1 cellular context compared by ENCODE assay signal in the genomic region with DNA sequence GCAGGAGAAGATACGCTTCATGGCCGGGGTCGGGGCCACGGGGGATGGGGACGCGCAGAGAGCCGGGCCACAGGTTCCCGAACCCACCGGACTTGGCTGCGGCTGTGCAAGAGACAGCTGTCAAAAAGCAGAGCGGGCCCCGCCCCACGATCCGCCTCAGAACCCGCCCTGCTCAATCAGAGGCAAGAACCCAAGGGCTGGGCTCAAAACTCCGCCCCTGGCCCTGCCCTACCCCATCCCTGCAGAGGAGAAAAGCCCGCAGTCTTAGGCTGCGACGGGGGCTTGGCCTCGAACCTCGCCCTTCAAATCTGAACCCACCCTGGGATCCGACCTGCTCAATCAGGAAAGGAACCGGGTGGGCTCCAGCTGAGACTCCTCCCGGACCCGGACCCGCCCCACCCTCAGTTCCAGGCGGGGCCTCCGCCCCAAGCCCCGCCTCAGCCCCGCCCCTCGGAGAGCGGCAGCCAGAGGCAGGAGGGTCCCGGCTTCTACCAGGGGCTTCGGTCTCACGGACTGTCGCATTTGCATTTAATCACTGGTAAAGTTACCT.
TF ChIP-seq lines count a peak whose summit lies in the region.

A gene with protein sequence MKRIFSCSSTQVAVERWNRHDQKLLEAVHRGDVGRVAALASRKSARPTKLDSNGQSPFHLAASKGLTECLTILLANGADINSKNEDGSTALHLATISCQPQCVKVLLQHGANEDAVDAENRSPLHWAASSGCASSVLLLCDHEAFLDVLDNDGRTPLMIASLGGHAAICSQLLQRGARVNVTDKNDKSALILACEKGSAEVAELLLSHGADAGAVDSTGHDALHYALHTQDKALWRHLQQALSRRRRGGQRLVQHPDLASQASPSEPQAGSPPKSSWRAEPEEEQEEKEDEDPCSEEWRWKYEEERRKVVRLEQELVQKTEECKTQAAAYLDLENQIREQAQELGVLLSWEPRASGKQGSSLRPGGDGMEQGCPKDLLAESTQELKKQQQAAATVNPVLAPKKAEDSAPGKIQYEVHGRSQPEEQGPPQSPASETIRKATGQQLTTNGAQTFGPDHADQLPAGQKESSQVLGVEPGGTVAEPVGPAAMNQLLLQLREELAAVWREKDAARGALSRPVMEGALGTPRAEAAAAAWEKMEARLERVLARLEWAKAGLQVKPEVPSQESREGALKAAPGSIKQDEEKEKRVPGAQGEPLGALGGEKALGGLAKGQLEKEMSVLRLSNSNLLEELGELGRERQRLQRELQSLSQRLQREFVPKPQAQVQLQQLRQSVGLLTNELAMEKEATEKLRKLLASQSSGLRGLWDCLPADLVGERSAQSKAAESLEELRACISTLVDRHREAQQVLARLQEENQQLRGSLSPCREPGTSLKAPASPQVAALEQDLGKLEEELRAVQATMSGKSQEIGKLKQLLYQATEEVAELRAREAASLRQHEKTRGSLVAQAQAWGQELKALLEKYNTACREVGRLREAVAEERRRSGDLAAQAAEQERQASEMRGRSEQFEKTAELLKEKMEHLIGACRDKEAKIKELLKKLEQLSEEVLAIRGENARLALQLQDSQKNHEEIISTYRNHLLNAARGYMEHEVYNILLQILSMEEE (minus strand): TSS at position 129 of the 550 bp plus-strand sequence. CDS start 108 bp downstream, at position 21.

TF ChIP-seq in HEK293, 187 proteins besides CTCF, POLR2A, EP300 and RAD21 (continued from another document):
- TF ChIP-seq, protein P1, sequence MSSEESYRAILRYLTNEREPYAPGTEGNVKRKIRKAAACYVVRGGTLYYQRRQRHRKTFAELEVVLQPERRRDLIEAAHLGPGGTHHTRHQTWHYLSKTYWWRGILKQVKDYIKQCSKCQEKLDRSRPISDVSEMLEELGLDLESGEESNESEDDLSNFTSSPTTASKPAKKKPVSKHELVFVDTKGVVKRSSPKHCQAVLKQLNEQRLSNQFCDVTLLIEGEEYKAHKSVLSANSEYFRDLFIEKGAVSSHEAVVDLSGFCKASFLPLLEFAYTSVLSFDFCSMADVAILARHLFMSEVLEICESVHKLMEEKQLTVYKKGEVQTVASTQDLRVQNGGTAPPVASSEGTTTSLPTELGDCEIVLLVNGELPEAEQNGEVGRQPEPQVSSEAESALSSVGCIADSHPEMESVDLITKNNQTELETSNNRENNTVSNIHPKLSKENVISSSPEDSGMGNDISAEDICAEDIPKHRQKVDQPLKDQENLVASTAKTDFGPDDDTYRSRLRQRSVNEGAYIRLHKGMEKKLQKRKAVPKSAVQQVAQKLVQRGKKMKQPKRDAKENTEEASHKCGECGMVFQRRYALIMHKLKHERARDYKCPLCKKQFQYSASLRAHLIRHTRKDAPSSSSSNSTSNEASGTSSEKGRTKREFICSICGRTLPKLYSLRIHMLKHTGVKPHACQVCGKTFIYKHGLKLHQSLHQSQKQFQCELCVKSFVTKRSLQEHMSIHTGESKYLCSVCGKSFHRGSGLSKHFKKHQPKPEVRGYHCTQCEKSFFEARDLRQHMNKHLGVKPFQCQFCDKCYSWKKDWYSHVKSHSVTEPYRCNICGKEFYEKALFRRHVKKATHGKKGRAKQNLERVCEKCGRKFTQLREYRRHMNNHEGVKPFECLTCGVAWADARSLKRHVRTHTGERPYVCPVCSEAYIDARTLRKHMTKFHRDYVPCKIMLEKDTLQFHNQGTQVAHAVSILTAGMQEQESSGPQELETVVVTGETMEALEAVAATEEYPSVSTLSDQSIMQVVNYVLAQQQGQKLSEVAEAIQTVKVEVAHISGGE (tag by site-specific recombination; conservative IDR thresholded peaks at IDR 0.05; ENCODE audit: low read depth): no peak
- TF ChIP-seq ZNF335 (tag by site-specific recombination; conservative IDR thresholded peaks at IDR 0.05) (peak; percentile 70), ZSCAN4 (tag by site-specific recombination; IDR thresholded peaks at IDR 0.05) (no peak), ZNF670 (tag by site-specific recombination; IDR thresholded peaks at IDR 0.05; ENCODE audit: low read depth) (no peak), ZNF2 (tag by site-specific recombination; IDR thresholded peaks at IDR 0.05) (no peak), ZNF239 (tag by site-specific recombination; IDR thresholded peaks at IDR 0.05) (no peak), SP2 (tag by site-specific recombination; IDR thresholded peaks at IDR 0.05) (peak; percentile 90)
TF ChIP-seq in HEK293: peak in this region for 11.
